In the genomic region with DNA sequence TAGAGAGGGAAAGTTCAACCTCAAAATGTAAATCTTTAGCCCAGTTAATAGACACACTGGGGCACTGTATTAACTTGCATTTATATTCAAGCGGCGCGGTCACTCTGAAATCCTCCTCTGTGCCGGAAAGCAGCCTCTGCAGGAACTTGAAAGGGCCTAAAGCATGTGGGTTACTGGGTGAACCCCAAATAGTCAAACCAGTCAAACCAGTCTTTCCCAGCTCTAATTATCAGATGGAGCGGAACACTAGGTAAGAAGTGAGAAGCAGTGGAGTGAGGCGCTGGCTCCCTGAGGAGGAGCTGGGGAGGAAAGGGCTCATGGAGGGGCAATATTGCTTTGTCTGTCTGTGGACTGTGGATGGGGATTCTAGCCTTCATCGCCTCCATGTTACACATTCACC, we compare ENCODE assay signal across 19 cellular contexts.
DNase-seq lines count a peak whose midpoint lies in the region; ATAC-seq and TF ChIP-seq lines count a peak whose summit lies in the region.
"Had no signal": no experiment of that assay in that cellular context is flagged by ENCODE, and none has a peak within 500 bp of the region (broad histone marks: within the 10 kb centered on the region; RNA-seq: fewer than 3 reads in every experiment).

No MANE protein-coding gene starts in this region.

- POLR2A ChIA-PET in naive thymus-derived CD8-positive, alpha-beta T cell (lab: Charles Lee): interaction anchor here (0.6 kb wide), 1 partner anchor 462 kb away, joined by 5 read pairs; no protein-coding TSS in a partner anchor

- no peaks in the 10 kb centered on the region for H3K79me1 ChIP-seq in neuronal stem cell (ENCODE audit: low read depth, low read length)

- H3K36me3 Mint-ChIP-seq in naive thymus-derived CD8-positive, alpha-beta T cell: no peaks in the 10 kb centered on the region
- H3K36me3 Mint-ChIP-seq: CD14-positive monocyte had no signal

- no peak overlapping the region for H4K91ac ChIP-seq in neuronal stem cell (ENCODE audit: low read depth, low read length, poor library complexity)

- H2BK15ac ChIP-seq in neuronal stem cell (ENCODE audit: low read length): no peak overlapping the region

- H3K36me3 ChIP-seq in neuronal stem cell (replicated peaks in 1 of 2; ENCODE audit: control insufficient read depth in 2 of 2, insufficient read depth in 2 of 2, low read length in 2 of 2): no peaks in the 10 kb centered on the region
- no peaks in the 10 kb centered on the region for H3K36me3 ChIP-seq in upper lobe of right lung
- H3K36me3 ChIP-seq: Peyer's patch, WERI-Rb-1 had no signal

- no peak overlapping the region for H3K4me3 Mint-ChIP-seq in naive thymus-derived CD8-positive, alpha-beta T cell
- H3K4me3 Mint-ChIP-seq: activated CD8-positive, alpha-beta T cell treated with anti-CD3 and anti-CD28 coated beads for 36 hours; activated naive CD8-positive, alpha-beta T cell treated with anti-CD3 and anti-CD28 coated beads, Interleukin-2, amount 50 U/mL, for 24 hours; CD14-positive monocyte had no signal

- no peak overlapping the region for H3K18ac ChIP-seq in neuronal stem cell (ENCODE audit: low read length)

- H2BK120ac ChIP-seq in neuronal stem cell (ENCODE audit: low read depth, low read length): no peak overlapping the region

- H3K4ac ChIP-seq in neuronal stem cell (ENCODE audit: low read length): no peak overlapping the region

- no peak for TF ChIP-seq CTCF in upper lobe of right lung (IDR thresholded peaks at IDR 0.05)

- peak overlapping the region; percentile 2 for H2AFZ ChIP-seq in neuronal stem cell (ENCODE audit: low read length)

- H3K4me1 ChIP-seq in neuronal stem cell (ENCODE audit: control insufficient read depth in 2 of 2, insufficient read depth in 1 of 2, low read depth in 1 of 2, low read length in 2 of 2) (peaks cover 24 to 55% of the 10 kb centered on the region in 2 donors), upper lobe of right lung (no peaks in the 10 kb centered on the region)
- H3K4me1 ChIP-seq: Peyer's patch had no signal

- no peak overlapping the region for H3K27ac Mint-ChIP-seq in naive thymus-derived CD8-positive, alpha-beta T cell
- H3K27ac Mint-ChIP-seq: activated CD8-positive, alpha-beta T cell treated with anti-CD3 and anti-CD28 coated beads for 36 hours; activated naive CD8-positive, alpha-beta T cell treated with anti-CD3 and anti-CD28 coated beads, Interleukin-2, amount 50 U/mL, for 24 hours; CD14-positive monocyte had no signal

- H3K27me3 ChIP-seq in neuronal stem cell (ENCODE audit: control insufficient read depth in 3 of 3, insufficient read depth in 3 of 3, low read depth in 1 of 3, low read length in 3 of 3): no peaks in the 10 kb centered on the region
- H3K27me3 ChIP-seq in upper lobe of right lung: peaks cover 7% of the 10 kb centered on the region
- H3K27me3 ChIP-seq: Peyer's patch had no signal

- no CpG with 5 or more reads among the region's 7 CpGs for WGBS in neuronal stem cell (ENCODE audit: extremely low coverage in 2 of 2, insufficient read length in 2 of 2, insufficient replicate concordance in 1 of 2), 2 donors

- H3K9me3 Mint-ChIP-seq in naive thymus-derived CD8-positive, alpha-beta T cell: no peaks in the 10 kb centered on the region
- H3K9me3 Mint-ChIP-seq: activated CD8-positive, alpha-beta T cell treated with anti-CD3 and anti-CD28 coated beads for 36 hours; activated naive CD8-positive, alpha-beta T cell treated with anti-CD3 and anti-CD28 coated beads, Interleukin-2, amount 50 U/mL, for 24 hours had no signal

- H3K9ac ChIP-seq in neuronal stem cell (ENCODE audit: low read depth, low read length, poor library complexity): no peak overlapping the region

- no peak overlapping the region for H3K4me2 ChIP-seq in neuronal stem cell (ENCODE audit: insufficient read depth, low read length, poor library complexity, severe bottlenecking)

- H3K23ac ChIP-seq in neuronal stem cell (ENCODE audit: low read depth, low read length, poor library complexity): no peak overlapping the region

- H2BK5ac ChIP-seq in neuronal stem cell (ENCODE audit: low read length): no peak overlapping the region

- H3K4me1 Mint-ChIP-seq in naive thymus-derived CD8-positive, alpha-beta T cell: peaks cover 0 to 6% (median 2%) of the 10 kb centered on the region in 4 donors
- H3K4me1 Mint-ChIP-seq: activated naive CD8-positive, alpha-beta T cell treated with anti-CD3 and anti-CD28 coated beads, Interleukin-2, amount 50 U/mL, for 24 hours; CD14-positive monocyte had no signal

- H3K27ac ChIP-seq in neuronal stem cell (replicated peaks; ENCODE audit: low read length) (no peak overlapping the region), upper lobe of right lung (no peak overlapping the region)
- H3K27ac ChIP-seq: Peyer's patch, WERI-Rb-1 had no signal

- H3K9me3 ChIP-seq in neuronal stem cell (replicated peaks in 1 of 2; ENCODE audit: control insufficient read depth in 2 of 2, insufficient read depth in 1 of 2, low read depth in 1 of 2, low read length in 2 of 2): no peaks in the 10 kb centered on the region
- no peaks in the 10 kb centered on the region for H3K9me3 ChIP-seq in upper lobe of right lung
- H3K9me3 ChIP-seq: Peyer's patch had no signal

- peak; percentile 80 for ATAC-seq in upper lobe of right lung
- no peak for ATAC-seq in stimulated activated naive CD8-positive, alpha-beta T cell treated with anti-CD3 and anti-CD28 coated beads, Interleukin-15, Interleukin-2, amounts not matched to agents 100 U/mL and 50 U/mL, for 24 hours
- ATAC-seq in naive thymus-derived CD8-positive, alpha-beta T cell: no peak
- ATAC-seq: activated CD8-positive, alpha-beta T cell treated with anti-CD3 and anti-CD28 coated beads for 36 hours; activated naive CD8-positive, alpha-beta T cell treated with anti-CD3 and anti-CD28 coated beads, Interleukin-2, amount 50 U/mL, for 24 hours; left cardiac atrium had no signal

- intact Hi-C loops in upper lobe of right lung (cut with DNase I): no loop called here

- H3K14ac ChIP-seq in neuronal stem cell (ENCODE audit: low read length): no peak overlapping the region

- peaks cover 6 to 50% (median 30%) of the 10 kb centered on the region in 5 donors for H3K27me3 Mint-ChIP-seq in naive thymus-derived CD8-positive, alpha-beta T cell

- no peak overlapping the region for H2BK12ac ChIP-seq in neuronal stem cell (ENCODE audit: low read length)

- H2AK5ac ChIP-seq in neuronal stem cell (ENCODE audit: low read depth, low read length): no peak overlapping the region

- DNase-seq in SIG-M5 treated with dmso at 0.1 percent for 504 hours (lab: John Stamatoyannopoulos, UW; ENCODE audit: unreplicated experiment) (peak; percentile 5), SIG-M5 (lab: John Stamatoyannopoulos, UW) (no peak), hippocampal formation (lab: John Stamatoyannopoulos, UW) (peak; percentile 40 to 62), neuronal stem cell (ENCODE audit: low spot score) (no peak), upper lobe of right lung (no peak), occipital lobe (lab: John Stamatoyannopoulos, UW) (no peak)
- DNase-seq in stimulated activated naive CD8-positive, alpha-beta T cell treated with anti-CD3 and anti-CD28 coated beads, Interleukin-15, Interleukin-2, amounts not matched to agents 100 U/mL and 50 U/mL, for 24 hours: no peak
- no peak for DNase-seq in naive thymus-derived CD8-positive, alpha-beta T cell
- DNase-seq: activated CD8-positive, alpha-beta T cell treated with anti-CD3 and anti-CD28 coated beads for 36 hours; activated naive CD8-positive, alpha-beta T cell treated with anti-CD3 and anti-CD28 coated beads, Interleukin-2, amount 50 U/mL, for 24 hours; DMS79; left cardiac atrium; NCI-H2081 treated with DMSO at 0.1 percent for 48 hours; NCI-H69; Peyer's patch; retina; SW 1271; WERI-Rb-1 had no signal

- H4K8ac ChIP-seq in neuronal stem cell (ENCODE audit: low read depth, low read length): no peak overlapping the region

- H3K4me3 ChIP-seq in neuronal stem cell (ENCODE audit: low read length in 2 of 2): no peak overlapping the region
- no peak overlapping the region for H3K4me3 ChIP-seq in upper lobe of right lung
- H3K4me3 ChIP-seq: Peyer's patch had no signal

Comparison
In these comparisons a context has a peak if more than half of its experiments do, and no peak if none do; other contexts are left out.
1. DNase-seq: peak in SIG-M5 treated with dmso at 0.1 percent for 504 hours (single experiment) and hippocampal formation (2 of 2); none in SIG-M5 (single experiment), neuronal stem cell (single experiment), upper lobe of right lung (single experiment), stimulated activated naive CD8-positive, alpha-beta T cell treated with anti-CD3 and anti-CD28 coated beads, Interleukin-15, Interleukin-2, amounts not matched to agents 100 U/mL and 50 U/mL, for 24 hours (single experiment), occipital lobe (single experiment) and naive thymus-derived CD8-positive, alpha-beta T cell (0 of 10).